20 cellular contexts compared by ENCODE assay signal in genomic region chr3:61899700-61900462, GRCh38.
DNase-seq lines count a peak whose midpoint lies in the region; FAIRE-seq and TF ChIP-seq lines count a peak whose summit lies in the region.
"Had no signal": no experiment of that assay in that cellular context is flagged by ENCODE, and none has a peak within 500 bp of the region (broad histone marks: within the 10 kb centered on the region; RNA-seq: fewer than 3 reads in every experiment).

No MANE protein-coding gene starts in this region.

- FAIRE-seq in endometrium (lab: Jason Lieb, UNC) = peak; percentile 82
- FAIRE-seq: G401.6 had no signal

- DNase-seq in NCI-H748 treated with DMSO at 0.1 percent for 48 hours (lab: John Stamatoyannopoulos, UW) (peak; percentile 34), NCI-H748 (lab: John Stamatoyannopoulos, UW; ENCODE audit: unreplicated experiment) (no peak), NCI-H1105 (lab: John Stamatoyannopoulos, UW) (peak; percentile 3), testis (no peak), SK-N-SH (no peak), EL (no peak)
- DNase-seq: GM23248, HCEC 1CT, MM.1S, NCI-H1436 treated with DMSO at 0.1 percent for 48 hours, NCI-H1930, NCI-H226, NCI-H510A, NCI-H774, PC-9, T-helper 1 cell had no signal

- POLR2A ChIA-PET in SK-N-SH (lab: Yijun Ruan, JAX) = no interaction called here

- H3K4me3 ChIP-seq in testis (no peak overlapping the region), SK-N-SH (ENCODE audit: low read depth in 2 of 2, low read length in 1 of 2) (no peak overlapping the region)
- H3K4me3 ChIP-seq: GM23248, PC-9, SJSA1 had no signal

- H3K4me2 ChIP-seq in SK-N-SH = no peak overlapping the region
- H3K4me2 ChIP-seq: KMS-11, PC-9 had no signal

- H2AFZ ChIP-seq in SK-N-SH (ENCODE audit: low read depth) = no peak overlapping the region
- H2AFZ ChIP-seq: GM23248, PC-9 had no signal

- H3K36me3 ChIP-seq in testis (ENCODE audit: low read depth, missing control alignments) (no peaks in the 10 kb centered on the region), SK-N-SH (replicated peaks in 1 of 2; ENCODE audit: control insufficient read depth in 1 of 2, insufficient read depth in 2 of 2, low read length in 1 of 2) (no peaks in the 10 kb centered on the region)
- H3K36me3 ChIP-seq: SJSA1 had no signal

- intact Hi-C loops in testis (cut with DNase I; ENCODE audit: low total_unique reads) = no loop called here

- H3K9me3 ChIP-seq in testis (no peaks in the 10 kb centered on the region), SK-N-SH (no peaks in the 10 kb centered on the region)
- H3K9me3 ChIP-seq: SJSA1 had no signal

- no peaks in the 10 kb centered on the region for H3K27me3 ChIP-seq in testis
- H3K27me3 ChIP-seq in SK-N-SH (ENCODE audit: insufficient read depth) = no peaks in the 10 kb centered on the region
- H3K27me3 ChIP-seq: SJSA1 had no signal

- TF ChIP-seq EP300 in SK-N-SH (IDR thresholded peaks at IDR 0.05; ENCODE audit: borderline replicate concordance in 1 of 2, low read depth in 1 of 2, low read length in 1 of 2) = no peak

- peaks cover 5% of the 10 kb centered on the region; the same call in 1 of the 2 replicates for H3K79me2 ChIP-seq in SK-N-SH (ENCODE audit: insufficient read depth)

- 68 to 80% methylated on average over 9 of the region's 9 CpGs for WGBS in testis, 2 donors
- WGBS in SK-N-SH (ENCODE audit: low lambda C conversion rate) = 90% methylated on average over 9 of the region's 9 CpGs

- CTCF ChIA-PET in SK-N-SH (lab: Yijun Ruan, JAX) = interaction anchor here (2.0 kb wide), 1 partner anchor 42 kb away, joined by 6 read pairs; no protein-coding TSS in a partner anchor

- TF ChIP-seq RAD21 in SK-N-SH (IDR thresholded peaks at IDR 0.05; ENCODE audit: low read length) = no peak

- H3K9me2 ChIP-seq in SK-N-SH = no peaks in the 10 kb centered on the region

- H3F3A ChIP-seq in SK-N-SH (replicated peaks; ENCODE audit: insufficient read depth) = peaks cover 7% of the 10 kb centered on the region

- H3K27ac ChIP-seq in testis (no peak overlapping the region), SK-N-SH (ENCODE audit: low read depth in 2 of 2, low read length in 1 of 2) (no peak overlapping the region)
- H3K27ac ChIP-seq: GM23248, KMS-11, PC-9, SJSA1 had no signal

- H3K9ac ChIP-seq in SK-N-SH = no peak overlapping the region
- H3K9ac ChIP-seq: GM23248, KMS-11 had no signal

- peaks cover 13% of the 10 kb centered on the region; the same call in 1 of the 2 replicates for H4K20me1 ChIP-seq in SK-N-SH (ENCODE audit: insufficient read depth)

- TF ChIP-seq POLR2A in testis (IDR thresholded peaks at IDR 0.05) = no peak

- TF ChIP-seq CTCF in testis (IDR thresholded peaks at IDR 0.05) (no peak), SK-N-SH (IDR thresholded peaks at IDR 0.05) (no peak)

- peaks cover 20% of the 10 kb centered on the region for H3K4me1 ChIP-seq in testis
- peaks cover 8 to 11% of the 10 kb centered on the region in 2 experiments; a peak in 3 of 4 replicates for H3K4me1 ChIP-seq in SK-N-SH (ENCODE audit: control insufficient read depth in 1 of 2, insufficient read depth in 2 of 2, low read depth in 1 of 2, low read length in 1 of 2)

TF ChIP-seq in SK-N-SH, 30 proteins besides CTCF, POLR2A, EP300 and RAD21:
- TF ChIP-seq SMC3 (IDR thresholded peaks at IDR 0.05; ENCODE audit: low read depth, low read length) (no peak), ZBTB33 (IDR thresholded peaks at IDR 0.05; ENCODE audit: borderline replicate concordance, low read depth) (no peak), MXI1 (IDR thresholded peaks at IDR 0.05; ENCODE audit: low read depth, low read length) (no peak), RXRA (IDR thresholded peaks at IDR 0.05; ENCODE audit: borderline replicate concordance, low read depth) (no peak), CHD2 (IDR thresholded peaks at IDR 0.05; ENCODE audit: low read length, partially characterized antibody) (no peak), TEAD4 (IDR thresholded peaks at IDR 0.05; ENCODE audit: borderline replicate concordance, insufficient read depth) (no peak), IRF3 (IDR thresholded peaks at IDR 0.05; ENCODE audit: low read depth, low read length) (no peak), RFX5 (IDR thresholded peaks at IDR 0.05; ENCODE audit: low read length) (no peak)

Comparison
In these comparisons a context has a peak if more than half of its experiments do, and no peak if none do; other contexts are left out.
1. DNase-seq: peak in NCI-H748 treated with DMSO at 0.1 percent for 48 hours (single experiment) and NCI-H1105 (single experiment); none in NCI-H748 (single experiment), testis (single experiment), SK-N-SH (single experiment) and EL (single experiment).